In genomic region chr12:27124866-27125265, GRCh38 we compare ENCODE assay signal across 15 cellular contexts. TPM values are rescaled to one million over a fixed set of nuclear protein-coding genes. Genes with fewer than 3 reads are reported as not detected.
DNase-seq lines count a peak whose midpoint lies in the region; ATAC-seq, FAIRE-seq and TF ChIP-seq lines count a peak whose summit lies in the region.
"Not testable (repeated sequence)": the region's sequence is repeated elsewhere in the genome, so short reads cannot be mapped to it uniquely, and the experiment has no call there.
"Had no signal": no experiment of that assay in that cellular context is flagged by ENCODE, and none has a peak within 500 bp of the region (broad histone marks: within the 10 kb centered on the region; RNA-seq: fewer than 3 reads in every experiment).

No MANE protein-coding gene starts in this region.

- not testable (repeated sequence) for H3K4me1 Mint-ChIP-seq in activated CD4-positive, alpha-beta T cell treated with anti-CD3 and anti-CD28 coated beads for 36 hours; activated CD8-positive, alpha-beta memory T cell treated with anti-CD3 and anti-CD28 coated beads, Interleukin-2, amount 10 ng/mL, durations not matched to agents 7 days and 5 days; activated naive CD8-positive, alpha-beta T cell treated with anti-CD3 and anti-CD28 coated beads, Interleukin-2, amount 50 U/mL, for 24 hours

- ATAC-seq in activated CD4-positive, alpha-beta T cell treated with anti-CD3 and anti-CD28 coated beads for 36 hours = peak; percentile 69
- ATAC-seq in activated CD8-positive, alpha-beta memory T cell treated with anti-CD3 and anti-CD28 coated beads, Interleukin-2, amount 10 ng/mL, durations not matched to agents 7 days and 5 days = peak; percentile 60
- ATAC-seq in activated naive CD8-positive, alpha-beta T cell treated with anti-CD3 and anti-CD28 coated beads, Interleukin-2, amount 50 U/mL, for 24 hours = peak; percentile 24
- ATAC-seq in K562, HepG2: not testable (repeated sequence)

- not testable (repeated sequence) for H3K4me3 Mint-ChIP-seq in activated CD4-positive, alpha-beta T cell treated with anti-CD3 and anti-CD28 coated beads for 36 hours; activated CD8-positive, alpha-beta memory T cell treated with anti-CD3 and anti-CD28 coated beads, Interleukin-2, amount 10 ng/mL, durations not matched to agents 7 days and 5 days; activated naive CD8-positive, alpha-beta T cell treated with anti-CD3 and anti-CD28 coated beads, Interleukin-2, amount 50 U/mL, for 24 hours

- H2AFZ ChIP-seq in K562 (ENCODE audit: low read depth, low read length); HepG2 (ENCODE audit: low read length): not testable (repeated sequence)

- not testable (repeated sequence) for TF ChIP-seq RAD21 in K562 (CRISPR knock-in tag; conservative IDR thresholded peaks at IDR 0.05 in 1 of 2, IDR thresholded peaks at IDR 0.05 in 1 of 2); HepG2 (CRISPR knock-in tag; IDR thresholded peaks at IDR 0.05)

- TF ChIP-seq EP300 in K562 (IDR thresholded peaks at IDR 0.05; ENCODE audit: low read length); HepG2 (IDR thresholded peaks at IDR 0.05; ENCODE audit: low read depth in 2 of 2, low read length in 2 of 2); HepG2 (CRISPR knock-in tag; IDR thresholded peaks at IDR 0.05; ENCODE audit: borderline replicate concordance): not testable (repeated sequence)

- TF ChIP-seq POLR2A in K562 (conservative IDR thresholded peaks at IDR 0.05); HepG2 (IDR thresholded peaks at IDR 0.05; ENCODE audit: insufficient read depth in 1 of 2, low read depth in 2 of 2, low read length in 2 of 2): not testable (repeated sequence)

- not testable (repeated sequence) for H3K4me1 ChIP-seq in K562 (replicated peaks in 1 of 2; ENCODE audit: control insufficient read depth in 2 of 2, insufficient read depth in 2 of 2, low read length in 2 of 2); HepG2 (ENCODE audit: insufficient read depth, low read length)

- H3K9me3 Mint-ChIP-seq in activated CD4-positive, alpha-beta T cell treated with anti-CD3 and anti-CD28 coated beads for 36 hours (ENCODE audit: low read depth); activated CD8-positive, alpha-beta memory T cell treated with anti-CD3 and anti-CD28 coated beads, Interleukin-2, amount 10 ng/mL, durations not matched to agents 7 days and 5 days (ENCODE audit: low read depth); activated naive CD8-positive, alpha-beta T cell treated with anti-CD3 and anti-CD28 coated beads, Interleukin-2, amount 50 U/mL, for 24 hours: not testable (repeated sequence)

- H3K9ac ChIP-seq in K562 (ENCODE audit: insufficient read depth in 1 of 2, low read depth in 2 of 2, low read length in 2 of 2); HepG2 (ENCODE audit: insufficient read depth, low read depth, low read length): not testable (repeated sequence)

- H3K9me1 ChIP-seq in K562 (ENCODE audit: control insufficient read depth, insufficient read depth, low read length) = not testable (repeated sequence)

- H3K27ac Mint-ChIP-seq in activated CD4-positive, alpha-beta T cell treated with anti-CD3 and anti-CD28 coated beads for 36 hours; activated CD8-positive, alpha-beta memory T cell treated with anti-CD3 and anti-CD28 coated beads, Interleukin-2, amount 10 ng/mL, durations not matched to agents 7 days and 5 days; activated naive CD8-positive, alpha-beta T cell treated with anti-CD3 and anti-CD28 coated beads, Interleukin-2, amount 50 U/mL, for 24 hours: not testable (repeated sequence)

- not testable (repeated sequence) for BruUV-seq in K562 (replicated peaks; lab: Mats Ljungman, UMichigan); HepG2 (replicated peaks; lab: Mats Ljungman, UMichigan)

- H3K79me2 ChIP-seq in K562 (ENCODE audit: control insufficient read depth, insufficient read depth, low read length); HepG2 (ENCODE audit: insufficient read depth, low read length): not testable (repeated sequence)

- H3K9me3 ChIP-seq in K562 (replicated peaks; ENCODE audit: control insufficient read depth, insufficient read depth, low read depth, low read length); HepG2 (ENCODE audit: low read length): not testable (repeated sequence)

- not testable (repeated sequence) for H3K27ac ChIP-seq in K562 (ENCODE audit: extremely low read depth, low read depth, low read length); HepG2 (ENCODE audit: extremely low read length, insufficient read depth, low read length)

- not testable (repeated sequence) for H3K4me3 ChIP-seq in K562; HepG2 (replicated peaks in 1 of 3; ENCODE audit: insufficient read depth in 1 of 3, low read depth in 2 of 3, low read length in 3 of 3)

- TF ChIP-seq CTCF in D721Med (IDR thresholded peaks at IDR 0.05; ENCODE audit: insufficient read depth, missing control alignments); K562 (IDR thresholded peaks at IDR 0.05 in 2 of 3, conservative IDR thresholded peaks at IDR 0.05 in 1 of 3; ENCODE audit: insufficient read depth in 2 of 3, low read depth in 1 of 3, low read length in 3 of 3); HepG2 (CRISPR knock-in tag; IDR thresholded peaks at IDR 0.05): not testable (repeated sequence)

- WGBS in K562 (ENCODE audit: insufficient coverage, low coverage, missing lambda C conversion rate) = 0% methylated on average over 1 of the region's 3 CpGs
- WGBS in HepG2 (ENCODE audit: low lambda C conversion rate) = 30% methylated on average over 3 of the region's 3 CpGs

- not testable (repeated sequence) for H4K20me1 ChIP-seq in K562 (replicated peaks; ENCODE audit: control insufficient read depth, insufficient read depth, low read length); HepG2 (ENCODE audit: insufficient read depth, low read length)

- intact Hi-C loops in activated CD4-positive, alpha-beta T cell treated with anti-CD3 and anti-CD28 coated beads for 36 hours (cut with DNase I, micrococcal nuclease) = loop anchor here (5.0 kb wide), 3 partner anchors 103 to 512 kb away; partner anchors contain the start of gene MED21 (in 1 of the 2)
- intact Hi-C loops in K562 (cut with micrococcal nuclease) (loop anchor here (5.0 kb wide), 1 partner anchor 512 kb away; no protein-coding TSS in a partner anchor), HepG2 (cut with micrococcal nuclease; ENCODE audit: unreplicated experiment) (loop anchor here (5.0 kb wide), 1 partner anchor 88 kb away; no protein-coding TSS in a partner anchor)

- H3K4me2 ChIP-seq in K562 (ENCODE audit: insufficient read depth, low read length); HepG2 (ENCODE audit: low read depth, low read length): not testable (repeated sequence)

- FAIRE-seq in D721Med (lab: Jason Lieb, UNC) (peak; percentile 88), GM19239 (lab: Jason Lieb, UNC) (peak; percentile 73), K562 (lab: Jason Lieb, UNC) (peak; percentile 89), HepG2 (lab: Jason Lieb, UNC) (peak; percentile 28), urothelium cell line (lab: Jason Lieb, UNC) (peak; percentile 17)

- in situ Hi-C loops in K562 (cut with MboI); HepG2 (cut with HindIII; ENCODE audit: extremely low pct_ligation_motif_present, low pct_unique_long_range_greater_than_20kb): not testable (repeated sequence)

- not testable (repeated sequence) for H3K36me3 ChIP-seq in K562 (ENCODE audit: control insufficient read depth, insufficient read depth, low read length); HepG2 (replicated peaks in 1 of 2; ENCODE audit: control insufficient read depth in 1 of 2, insufficient read depth in 2 of 2, low read length in 2 of 2)

- not testable (repeated sequence) for DNase-seq in D721Med (ENCODE audit: insufficient read length, low spot score); GM19239 (ENCODE audit: insufficient read length, low spot score); activated CD8-positive, alpha-beta memory T cell treated with anti-CD3 and anti-CD28 coated beads, Interleukin-2, amount 10 ng/mL, durations not matched to agents 7 days and 5 days; activated naive CD8-positive, alpha-beta T cell treated with anti-CD3 and anti-CD28 coated beads, Interleukin-2, amount 50 U/mL, for 24 hours; K562 (ENCODE audit: extremely low read depth in 1 of 4, low spot score in 3 of 4); HepG2 (ENCODE audit: low spot score); urothelium cell line (ENCODE audit: low spot score)
- DNase-seq in activated CD4-positive, alpha-beta T cell treated with anti-CD3 and anti-CD28 coated beads for 36 hours = peak; percentile 6

- not testable (repeated sequence) for H3K27me3 Mint-ChIP-seq in activated CD4-positive, alpha-beta T cell treated with anti-CD3 and anti-CD28 coated beads for 36 hours; activated CD8-positive, alpha-beta memory T cell treated with anti-CD3 and anti-CD28 coated beads, Interleukin-2, amount 10 ng/mL, durations not matched to agents 7 days and 5 days; activated naive CD8-positive, alpha-beta T cell treated with anti-CD3 and anti-CD28 coated beads, Interleukin-2, amount 50 U/mL, for 24 hours

- H3K27me3 ChIP-seq in K562 (ENCODE audit: control insufficient read depth in 2 of 2, insufficient read depth in 2 of 2, low read length in 2 of 2); HepG2 (ENCODE audit: control insufficient read depth in 1 of 2, insufficient read depth in 2 of 2, low read length in 2 of 2): not testable (repeated sequence)

- POLR2A ChIA-PET in activated CD4-positive, alpha-beta T cell treated with anti-CD3 and anti-CD28 coated beads for 36 hours (lab: Charles Lee); HepG2 (lab: Yijun Ruan, JAX): not testable (repeated sequence)
- POLR2A ChIA-PET in K562 (lab: Yijun Ruan, JAX) = interaction anchor here (0.5 kb wide), 1 partner anchor 102 kb away, joined by 3 read pairs; no protein-coding TSS in a partner anchor

- CTCF ChIA-PET in activated CD4-positive, alpha-beta T cell treated with anti-CD3 and anti-CD28 coated beads for 36 hours (lab: Charles Lee); K562 (lab: Yijun Ruan, JAX; ENCODE audit: low intra/inter-chr PET ratio); HepG2 (lab: Yijun Ruan, JAX; ENCODE audit: low intra/inter-chr PET ratio, low total read pairs): not testable (repeated sequence)
- CTCF ChIA-PET in activated CD8-positive, alpha-beta memory T cell treated with anti-CD3 and anti-CD28 coated beads, Interleukin-2, amount 10 ng/mL, durations not matched to agents 7 days and 5 days (lab: Charles Lee) = interaction anchor here (1.2 kb wide), 1 partner anchor 111 kb away, joined by 3 read pairs; the partner anchor contains the start of gene TM7SF3

- not testable (repeated sequence) for H3K36me3 Mint-ChIP-seq in activated CD4-positive, alpha-beta T cell treated with anti-CD3 and anti-CD28 coated beads for 36 hours (ENCODE audit: low read depth); activated CD8-positive, alpha-beta memory T cell treated with anti-CD3 and anti-CD28 coated beads, Interleukin-2, amount 10 ng/mL, durations not matched to agents 7 days and 5 days; activated naive CD8-positive, alpha-beta T cell treated with anti-CD3 and anti-CD28 coated beads, Interleukin-2, amount 50 U/mL, for 24 hours (ENCODE audit: low read depth)

RNA-seq across cellular contexts. Expression of gene C12orf71, which starts 42.5 kb away (rescaled TPM):
- not detected for total RNA-seq in activated CD4-positive, alpha-beta T cell treated with anti-CD3 and anti-CD28 coated beads for 36 hours
- total RNA-seq in activated CD8-positive, alpha-beta memory T cell treated with anti-CD3 and anti-CD28 coated beads, Interleukin-2, amount 10 ng/mL, durations not matched to agents 7 days and 5 days = not detected
- not detected in 2 replicates for total RNA-seq in K562 (2011; cell fraction: chromatin; rRNA removed; ENCODE audit: low replicate concordance)
- total RNA-seq in K562 (2011; cell fraction: nucleolus; rRNA removed) = not detected in 2 replicates
- total RNA-seq in K562 (2011; cell fraction: nucleoplasm; rRNA removed) = not detected in 2 replicates
- total RNA-seq in K562 (2014; rRNA removed) = not detected in 2 replicates
- total RNA-seq in K562 (2014; rRNA removed; fragmentation: Illumina TruSeq; extraction: Trizol) = not detected in 2 replicates
- not detected in 2 replicates for total RNA-seq in K562 (2015; rRNA removed; fragmentation: Illumina TruSeq; extraction: Trizol)
- not detected in 2 replicates for total RNA-seq in K562 (2021)
- polyA plus RNA-seq in K562 (2011; rRNA removed) = not detected in 2 replicates
- polyA plus RNA-seq in K562 (2011; cell fraction: cytosol; rRNA removed) = not detected in 2 replicates
- polyA plus RNA-seq in K562 (2011; cell fraction: nucleus; rRNA removed) = not detected in 2 replicates
- 0.08 TPM in 1 of 2 replicates, not detected in the other for polyA plus RNA-seq in K562 (2012)
- polyA plus RNA-seq in K562 (2014; fragmentation: Illumina TruSeq; extraction: Trizol) = not detected in 2 replicates
- not detected for polyA plus RNA-seq in K562 (2014; fragmentation: Nextera tagmentation; extraction: Ambion mirVana)
- polyA plus RNA-seq in K562 (2014; rRNA removed) = not detected in 2 replicates
- polyA minus RNA-seq in K562 (2011; rRNA and poly(A)+ RNA removed) = not detected in 2 replicates
- not detected in 2 replicates for polyA minus RNA-seq in K562 (2011; cell fraction: cytosol; rRNA and poly(A)+ RNA removed)
- polyA minus RNA-seq in K562 (2011; cell fraction: nucleus; rRNA and poly(A)+ RNA removed) = not detected in 2 replicates
- not detected in 2 replicates for total RNA-seq in HepG2 (2016; rRNA removed; fragmentation: Illumina TruSeq; extraction: Trizol)
- total RNA-seq in HepG2 (2016; cell fraction: cytosol; rRNA removed; fragmentation: Illumina TruSeq; extraction: Trizol; ENCODE audit: low read depth) = not detected in 2 replicates
- not detected in 2 replicates for total RNA-seq in HepG2 (2016; cell fraction: insoluble cytoplasmic fraction; rRNA removed; fragmentation: Illumina TruSeq; extraction: Trizol)
- total RNA-seq in HepG2 (2016; cell fraction: membrane; rRNA removed; fragmentation: Illumina TruSeq; extraction: Trizol) = not detected in 2 replicates
- total RNA-seq in HepG2 (2016; cell fraction: nucleus; rRNA removed; fragmentation: Illumina TruSeq; extraction: Trizol) = not detected in 2 replicates
- polyA plus RNA-seq in HepG2 (2011; rRNA removed) = not detected in 2 replicates
- not detected in 2 replicates for polyA plus RNA-seq in HepG2 (2011; cell fraction: cytosol; rRNA removed)
- not detected in 2 replicates for polyA plus RNA-seq in HepG2 (2011; cell fraction: nucleus; rRNA removed)
- not detected in 2 replicates for polyA plus RNA-seq in HepG2 (2012)
- polyA plus RNA-seq in HepG2 (2016; cell fraction: cytosol; fragmentation: Illumina TruSeq; extraction: Trizol; ENCODE audit: low read depth) = not detected in 2 replicates
- polyA plus RNA-seq in HepG2 (2016; cell fraction: insoluble cytoplasmic fraction; fragmentation: Illumina TruSeq; extraction: Trizol; ENCODE audit: low read depth) = not detected in 2 replicates
- polyA plus RNA-seq in HepG2 (2016; cell fraction: membrane; fragmentation: Illumina TruSeq; extraction: Trizol; ENCODE audit: low read depth) = not detected in 2 replicates
- not detected in 2 replicates for polyA plus RNA-seq in HepG2 (2016; cell fraction: nucleus; fragmentation: Illumina TruSeq; extraction: Trizol; ENCODE audit: insufficient read depth, low read depth)
- not detected in 2 replicates for polyA minus RNA-seq in HepG2 (2011; rRNA and poly(A)+ RNA removed; ENCODE audit: low replicate concordance)
- not detected in 2 replicates for polyA minus RNA-seq in HepG2 (2011; cell fraction: cytosol; rRNA and poly(A)+ RNA removed)
- polyA minus RNA-seq in HepG2 (2011; cell fraction: nucleus; rRNA and poly(A)+ RNA removed) = not detected in 2 replicates
- total RNA-seq: A673; Calu3; CD4-positive, alpha-beta memory T cell; GM23248; H1; H7 had no signal
- polyA plus RNA-seq: BJ; CD4-positive, alpha-beta memory T cell; GM23248; H1 had no signal
